ENCODE assay signal across 21 cellular contexts in the genomic region with DNA sequence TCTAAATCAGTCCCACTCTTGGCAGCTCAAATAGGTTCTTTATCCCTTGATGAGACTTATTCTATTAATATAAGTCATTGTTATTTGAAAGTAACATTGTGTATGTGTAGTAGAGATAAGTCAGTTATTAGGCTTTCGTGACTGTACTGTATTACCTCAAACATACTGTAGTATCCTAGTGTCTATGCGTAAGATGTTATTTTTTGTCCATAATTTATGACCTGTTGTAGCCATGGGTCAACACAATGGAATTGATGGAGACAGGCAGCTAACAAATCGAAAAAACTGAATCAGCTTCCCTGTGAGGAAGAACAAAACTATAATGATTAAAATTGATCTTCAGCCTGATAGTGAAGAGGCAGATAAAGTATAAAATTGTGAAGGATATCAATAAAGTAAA. TPM values are rescaled to one million over a fixed set of nuclear protein-coding genes. Genes with fewer than 3 reads are reported as not detected.
DNase-seq lines count a peak whose midpoint lies in the region; ATAC-seq and TF ChIP-seq lines count a peak whose summit lies in the region.
"Had no signal": no experiment of that assay in that cellular context is flagged by ENCODE, and none has a peak within 500 bp of the region (broad histone marks: within the 10 kb centered on the region; RNA-seq: fewer than 3 reads in every experiment).

No MANE protein-coding gene starts in this region.

- CTCF ChIA-PET in PC-9 (lab: Charles Lee): no interaction called here

- no peaks in the 10 kb centered on the region for H3K36me3 ChIP-seq in PC-9 (ENCODE audit: low read depth)
- no peaks in the 10 kb centered on the region for H3K36me3 ChIP-seq in fibroblast of lung (ENCODE audit: control insufficient read depth, insufficient read depth, low read length)
- H3K36me3 ChIP-seq in gastrocnemius medialis: no peaks in the 10 kb centered on the region
- H3K36me3 ChIP-seq in mucosa of descending colon (ENCODE audit: low read depth): no peaks in the 10 kb centered on the region
- H3K36me3 ChIP-seq: upper lobe of left lung had no signal

- H3K4me3 Mint-ChIP-seq in activated T-cell treated with anti-CD3 and anti-CD28 coated beads, Interleukin-2, amount 50 U/mL, for 72 hours: peak overlapping the region in 1 of 2 donors; percentile 29
- H3K4me3 Mint-ChIP-seq in activated T-cell treated with anti-CD3 and anti-CD28 coated beads, Interleukin-2, amount 50 U/mL, for 4 hours: no peak overlapping the region
- H3K4me3 Mint-ChIP-seq in nephron progenitor cell: no peak overlapping the region
- H3K4me3 Mint-ChIP-seq: CD4-positive, CD25-positive, alpha-beta regulatory T cell; H9; stimulated activated naive B cell treated with anti-CD40 and anti-IgM and Interleukin-4, amounts not matched to agents 10 μg/mL and 1 μg/mL and 100 μg/mL, for 72 hours; T-helper 2 cell treated with Interferon-gamma antibody and Interleukin-4, amounts not matched to agents 5 μg/mL and 100 μg/mL, for 36 hours had no signal

- H3K4me1 Mint-ChIP-seq in activated T-cell treated with anti-CD3 and anti-CD28 coated beads, Interleukin-2, amount 50 U/mL, for 72 hours (ENCODE audit: low read depth): peaks cover 54% of the 10 kb centered on the region
- peaks cover 40% of the 10 kb centered on the region for H3K4me1 Mint-ChIP-seq in activated T-cell treated with anti-CD3 and anti-CD28 coated beads, Interleukin-2, amount 50 U/mL, for 4 hours (ENCODE audit: low read depth)
- H3K4me1 Mint-ChIP-seq in nephron progenitor cell: peaks cover 39% of the 10 kb centered on the region

- no peak for ATAC-seq in activated T-cell treated with anti-CD3 and anti-CD28 coated beads, Interleukin-2, amount 50 U/mL, for 72 hours (replicated peaks in 1 of 2)
- ATAC-seq in activated T-cell treated with anti-CD3 and anti-CD28 coated beads, Interleukin-2, amount 50 U/mL, for 4 hours: no peak
- ATAC-seq in gastrocnemius medialis (no peak), mucosa of descending colon (no peak)
- ATAC-seq: left lobe of liver; stimulated activated naive B cell treated with anti-CD40 and anti-IgM and Interleukin-4, amounts not matched to agents 10 μg/mL and 1 μg/mL and 100 μg/mL, for 72 hours had no signal

- H3K79me2 ChIP-seq in PC-9 (ENCODE audit: low read depth): peaks cover 51% of the 10 kb centered on the region
- peaks cover 20% of the 10 kb centered on the region for H3K79me2 ChIP-seq in fibroblast of lung (ENCODE audit: control insufficient read depth, insufficient read depth, low read length)

- H3K4me1 ChIP-seq in PC-9 (replicated peaks; ENCODE audit: insufficient read depth) (peaks cover 43% of the 10 kb centered on the region), fibroblast of lung (ENCODE audit: control insufficient read depth, extremely low read depth, insufficient read depth, low read length) (no peaks in the 10 kb centered on the region), gastrocnemius medialis (peaks cover 43 to 60% of the 10 kb centered on the region in 2 donors), mucosa of descending colon (ENCODE audit: low read depth) (peaks cover 25% of the 10 kb centered on the region)

- no peaks in the 10 kb centered on the region for H3K9me3 Mint-ChIP-seq in activated T-cell treated with anti-CD3 and anti-CD28 coated beads, Interleukin-2, amount 50 U/mL, for 72 hours
- no peaks in the 10 kb centered on the region for H3K9me3 Mint-ChIP-seq in activated T-cell treated with anti-CD3 and anti-CD28 coated beads, Interleukin-2, amount 50 U/mL, for 4 hours
- peaks cover 18% of the 10 kb centered on the region for H3K9me3 Mint-ChIP-seq in nephron progenitor cell
- H3K9me3 Mint-ChIP-seq: stimulated activated naive B cell treated with anti-CD40 and anti-IgM and Interleukin-4, amounts not matched to agents 10 μg/mL and 1 μg/mL and 100 μg/mL, for 72 hours; T-helper 2 cell treated with Interferon-gamma antibody and Interleukin-4, amounts not matched to agents 5 μg/mL and 100 μg/mL, for 36 hours had no signal

- TF ChIP-seq POLR2A in gastrocnemius medialis (IDR thresholded peaks at IDR 0.05): no peak

- no peak for DNase-seq in activated T-cell treated with anti-CD3 and anti-CD28 coated beads, Interleukin-2, amount 50 U/mL, for 72 hours
- DNase-seq in activated T-cell treated with anti-CD3 and anti-CD28 coated beads, Interleukin-2, amount 50 U/mL, for 4 hours: no peak
- DNase-seq in PC-9: no peak
- DNase-seq in fibroblast of lung (ENCODE audit: low read depth in 2 of 2): no peak
- DNase-seq in gastrocnemius medialis: no peak
- no peak for DNase-seq in nephron progenitor cell
- DNase-seq in UCSD-AML1 (lab: John Stamatoyannopoulos, UW; ENCODE audit: unreplicated experiment): no peak
- no peak for DNase-seq in mucosa of descending colon
- DNase-seq: ACHN; activated effector memory CD4-positive, alpha-beta T cell treated with Interleukin-2 at 50 U/mL for 16 hours; CD4-positive, CD25-positive, alpha-beta regulatory T cell; foreskin melanocyte; H9; naive B cell; NCI-H1436; SIG-M5; stimulated activated CD4-positive, alpha-beta T cell treated with anti-CD3 and anti-CD28 coated beads, Interleukin-15, amount 100 ng/mL, for 24 hours; stimulated activated naive B cell treated with anti-CD40 and anti-IgM and Interleukin-4, amounts not matched to agents 10 μg/mL and 1 μg/mL and 100 μg/mL, for 72 hours; upper lobe of left lung had no signal

- H3K9me3 ChIP-seq in PC-9 (ENCODE audit: insufficient read depth, low read depth) (no peaks in the 10 kb centered on the region), fibroblast of lung (ENCODE audit: control insufficient read depth, insufficient read depth, low read depth, low read length) (no peaks in the 10 kb centered on the region), gastrocnemius medialis (no peaks in the 10 kb centered on the region), mucosa of descending colon (no peaks in the 10 kb centered on the region)
- H3K9me3 ChIP-seq: upper lobe of left lung had no signal

- POLR2A ChIA-PET in PC-9 (lab: Charles Lee; ENCODE audit: unreplicated experiment): no interaction called here

- intact Hi-C loops in PC-9 (cut with micrococcal nuclease; ENCODE audit: unreplicated experiment): no loop called here
- intact Hi-C loops in gastrocnemius medialis (cut with DNase I; ENCODE audit: low total_unique reads): loop anchor here (5.0 kb wide), 1 partner anchor 365 kb away; the partner anchor contains the start of gene MFAP3L
- intact Hi-C loops in mucosa of descending colon (cut with DNase I, micrococcal nuclease): no loop called here

- H4K20me1 ChIP-seq in PC-9 (ENCODE audit: insufficient read depth) (no peaks in the 10 kb centered on the region), fibroblast of lung (ENCODE audit: control insufficient read depth, extremely low read depth, insufficient read depth, low read length) (no peaks in the 10 kb centered on the region)

- no peak for TF ChIP-seq CTCF in PC-9 (conservative IDR thresholded peaks at IDR 0.05)
- TF ChIP-seq CTCF in fibroblast of lung (conservative IDR thresholded peaks at IDR 0.05 in 1 of 2, IDR thresholded peaks at IDR 0.05 in 1 of 2; ENCODE audit: low read depth in 1 of 2, low read length in 2 of 2): no peak
- TF ChIP-seq CTCF in gastrocnemius medialis (IDR thresholded peaks at IDR 0.05 in 4 of 5, conservative IDR thresholded peaks at IDR 0.05 in 1 of 5): no peak
- TF ChIP-seq CTCF in nephron progenitor cell (IDR thresholded peaks at IDR 0.05): no peak
- no peak for TF ChIP-seq CTCF in mucosa of descending colon (IDR thresholded peaks at IDR 0.05)

- H3K4me3 ChIP-seq in PC-9 (no peak overlapping the region), fibroblast of lung (replicated peaks in 1 of 4; ENCODE audit: control extremely low read depth in 1 of 4, insufficient read depth in 1 of 4, low read depth in 3 of 4, low read length in 4 of 4) (peak overlapping the region in 1 of 4 experiments; percentile 91), gastrocnemius medialis (no peak overlapping the region), mucosa of descending colon (no peak overlapping the region)
- H3K4me3 ChIP-seq: upper lobe of left lung had no signal

- H3K9ac ChIP-seq in fibroblast of lung (ENCODE audit: insufficient read depth, low read length): no peak overlapping the region

- H3K4me2 ChIP-seq in PC-9 (peak overlapping the region; percentile 93), fibroblast of lung (ENCODE audit: extremely low read depth, insufficient read depth, low read length) (peak overlapping the region; percentile 1)

- in situ Hi-C loops in gastrocnemius medialis (cut with MboI; ENCODE audit: low sequenced_read_pairs in 4 of 4): no loop called here

- BruUV-seq in PC-9 (replicated peaks; lab: Mats Ljungman, UMichigan): no TSS peak

- H3K27me3 ChIP-seq in PC-9 (ENCODE audit: insufficient read depth, low read depth): no peaks in the 10 kb centered on the region
- H3K27me3 ChIP-seq in fibroblast of lung (ENCODE audit: control insufficient read depth, insufficient read depth, low read length): no peaks in the 10 kb centered on the region
- H3K27me3 ChIP-seq in gastrocnemius medialis: no peaks in the 10 kb centered on the region
- H3K27me3 ChIP-seq: upper lobe of left lung had no signal

- no peak overlapping the region for H2AFZ ChIP-seq in PC-9
- H2AFZ ChIP-seq in fibroblast of lung (ENCODE audit: low read length): no peak overlapping the region

- H3K9me2 ChIP-seq in PC-9 (ENCODE audit: insufficient read depth): no peaks in the 10 kb centered on the region; the same call in 1 of the 2 replicates

- no peaks in the 10 kb centered on the region for H3K27me3 Mint-ChIP-seq in activated T-cell treated with anti-CD3 and anti-CD28 coated beads, Interleukin-2, amount 50 U/mL, for 72 hours (ENCODE audit: low read depth)
- no peaks in the 10 kb centered on the region for H3K27me3 Mint-ChIP-seq in activated T-cell treated with anti-CD3 and anti-CD28 coated beads, Interleukin-2, amount 50 U/mL, for 4 hours (ENCODE audit: low read depth)
- no peaks in the 10 kb centered on the region for H3K27me3 Mint-ChIP-seq in nephron progenitor cell (ENCODE audit: low read depth, poor library complexity)
- H3K27me3 Mint-ChIP-seq: CD4-positive, CD25-positive, alpha-beta regulatory T cell; naive B cell; stimulated activated naive B cell treated with anti-CD40 and anti-IgM and Interleukin-4, amounts not matched to agents 10 μg/mL and 1 μg/mL and 100 μg/mL, for 72 hours had no signal

- H3K27ac ChIP-seq in PC-9 (peak overlapping the region; percentile 98; the same call in 1 of the 2 replicates), fibroblast of lung (ENCODE audit: insufficient read depth, low read length) (no peak overlapping the region), gastrocnemius medialis (peak overlapping the region in 3 of 4 donors; percentile 79 to 81 (median 80))
- H3K27ac ChIP-seq: upper lobe of left lung had no signal

- H3K36me3 Mint-ChIP-seq in activated T-cell treated with anti-CD3 and anti-CD28 coated beads, Interleukin-2, amount 50 U/mL, for 72 hours (ENCODE audit: insufficient read depth in 2 of 2): peaks cover 4 to 5% of the 10 kb centered on the region in 2 donors
- H3K36me3 Mint-ChIP-seq in activated T-cell treated with anti-CD3 and anti-CD28 coated beads, Interleukin-2, amount 50 U/mL, for 4 hours (ENCODE audit: insufficient read depth): peaks cover 11% of the 10 kb centered on the region
- peaks cover 26% of the 10 kb centered on the region for H3K36me3 Mint-ChIP-seq in nephron progenitor cell (ENCODE audit: low read depth)

- peak overlapping the region; percentile 38 for H3K27ac Mint-ChIP-seq in activated T-cell treated with anti-CD3 and anti-CD28 coated beads, Interleukin-2, amount 50 U/mL, for 72 hours
- no peak overlapping the region for H3K27ac Mint-ChIP-seq in nephron progenitor cell
- H3K27ac Mint-ChIP-seq: T-helper 2 cell treated with Interferon-gamma antibody and Interleukin-4, amounts not matched to agents 5 μg/mL and 100 μg/mL, for 36 hours had no signal

- peaks cover 23% of the 10 kb centered on the region for H3F3A ChIP-seq in PC-9 (ENCODE audit: insufficient read depth, low read depth)

RNA-seq across cellular contexts. Expression of gene CLCN3, which starts 41.8 kb away (rescaled TPM):
- total RNA-seq in activated T-cell treated with anti-CD3 and anti-CD28 coated beads, Interleukin-2, amount 50 U/mL, for 72 hours: 10 to 100 TPM; 28.7 to 31.1 TPM
- 10 to 100 TPM; 16.0 to 17.4 (median 16.0) TPM for total RNA-seq in activated T-cell treated with anti-CD3 and anti-CD28 coated beads, Interleukin-2, amount 50 U/mL, for 4 hours
- total RNA-seq in PC-9 (2021): 38.8 and 51.6 TPM in 2 replicates
- total RNA-seq in fibroblast of lung: 61.6 and 92.2 TPM in 2 replicates
- polyA plus RNA-seq in fibroblast of lung: 51.7 and 58.1 TPM in 2 replicates
- polyA plus RNA-seq in fibroblast of lung (2012): 34.2 and 36.2 TPM in 2 replicates
- polyA minus RNA-seq in fibroblast of lung (ENCODE audit: low replicate concordance): 12.7 and 17.2 TPM in 2 replicates
- total RNA-seq in gastrocnemius medialis: 10 to 100 TPM; 18.7 to 24.8 (median 20.5) TPM
- 100 to 1,000 TPM in 2 of 3 donors, 10 to 100 TPM in 1; 68.2 to 127 (median 125) TPM for total RNA-seq in mucosa of descending colon

RNA-seq across cellular contexts. Expression of gene NEK1, which starts 49.8 kb away (rescaled TPM):
- 10 to 100 TPM; 15.1 to 15.7 TPM for total RNA-seq in activated T-cell treated with anti-CD3 and anti-CD28 coated beads, Interleukin-2, amount 50 U/mL, for 72 hours
- 1 to 10 TPM; 6.0 to 6.6 (median 6.6) TPM for total RNA-seq in activated T-cell treated with anti-CD3 and anti-CD28 coated beads, Interleukin-2, amount 50 U/mL, for 4 hours
- 12.2 and 18.6 TPM in 2 replicates for total RNA-seq in PC-9 (2021)
- total RNA-seq in fibroblast of lung: 13.9 and 17.0 TPM in 2 replicates
- 8.6 and 8.9 TPM in 2 replicates for polyA plus RNA-seq in fibroblast of lung
- polyA plus RNA-seq in fibroblast of lung (2012): 8.1 and 8.5 TPM in 2 replicates
- polyA minus RNA-seq in fibroblast of lung (ENCODE audit: low replicate concordance): 2.1 and 7.4 TPM in 2 replicates
- 10 to 100 TPM in 1 of 4 donors, 1 to 10 TPM in 3; 2.6 to 11.0 (median 3.9) TPM for total RNA-seq in gastrocnemius medialis
- total RNA-seq in mucosa of descending colon: 10 to 100 TPM in 2 of 3 donors, 1 to 10 TPM in 1; 8.2 to 16.6 (median 10.8) TPM
